Comparison of ENCODE assay signal across 8 cellular contexts in genomic region chr18:12947355-12948054, GRCh38. TPM values are rescaled to one million over a fixed set of nuclear protein-coding genes. Genes with fewer than 3 reads are reported as not detected.
DNase-seq lines count a peak whose midpoint lies in the region; ATAC-seq and TF ChIP-seq lines count a peak whose summit lies in the region.

A gene with protein sequence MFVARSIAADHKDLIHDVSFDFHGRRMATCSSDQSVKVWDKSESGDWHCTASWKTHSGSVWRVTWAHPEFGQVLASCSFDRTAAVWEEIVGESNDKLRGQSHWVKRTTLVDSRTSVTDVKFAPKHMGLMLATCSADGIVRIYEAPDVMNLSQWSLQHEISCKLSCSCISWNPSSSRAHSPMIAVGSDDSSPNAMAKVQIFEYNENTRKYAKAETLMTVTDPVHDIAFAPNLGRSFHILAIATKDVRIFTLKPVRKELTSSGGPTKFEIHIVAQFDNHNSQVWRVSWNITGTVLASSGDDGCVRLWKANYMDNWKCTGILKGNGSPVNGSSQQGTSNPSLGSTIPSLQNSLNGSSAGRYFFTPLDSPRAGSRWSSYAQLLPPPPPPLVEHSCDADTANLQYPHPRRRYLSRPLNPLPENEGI (plus strand): TSS chr18:12948011. CDS start chr18:12948122, 111 bp downstream.

- peaks cover 17 to 34% of the 10 kb centered on the region in 2 donors for H3K36me3 Mint-ChIP-seq in activated naive CD4-positive, alpha-beta T cell treated with anti-CD3 and anti-CD28 coated beads, Interleukin-2, amount 50 U/mL, for 72 hours

- DNase-seq in NCI-H1105 (lab: John Stamatoyannopoulos, UW) (peak; percentile 98), SKM-1 (lab: John Stamatoyannopoulos, UW; ENCODE audit: unreplicated experiment) (peak; percentile 90), glomerular endothelial cell (ENCODE audit: extremely low read depth, low read depth, low spot score) (peak; percentile 60), omental fat pad (ENCODE audit: low spot score) (peak; percentile 98)
- peak in 1 of 2 donors; percentile 97 for DNase-seq in activated naive CD4-positive, alpha-beta T cell treated with anti-CD3 and anti-CD28 coated beads, Interleukin-2, amount 50 U/mL, for 72 hours (ENCODE audit: low spot score in 2 of 2)

- TF ChIP-seq CTCF in omental fat pad (IDR thresholded peaks at IDR 0.05), result no peak

- ATAC-seq in HG02623 (IDR thresholded peaks at IDR 0.05; ENCODE audit: unreplicated experiment) (peak; percentile 72), omental fat pad (ENCODE audit: low FRiP score) (peak; percentile 96)
- ATAC-seq in activated naive CD4-positive, alpha-beta T cell treated with anti-CD3 and anti-CD28 coated beads, Interleukin-2, amount 50 U/mL, for 72 hours, result peak; percentile 83 to 87

- H3K27ac Mint-ChIP-seq in activated naive CD4-positive, alpha-beta T cell treated with anti-CD3 and anti-CD28 coated beads, Interleukin-2, amount 50 U/mL, for 72 hours, result peak within 1 kb of the TSS; percentile 96 to 99

- H3K4me3 ChIP-seq in GM08714 (ENCODE audit: low read length), result peak within 1 kb of the TSS; percentile 90

- no peaks in the 10 kb centered on the region for H3K9me3 Mint-ChIP-seq in activated naive CD4-positive, alpha-beta T cell treated with anti-CD3 and anti-CD28 coated beads, Interleukin-2, amount 50 U/mL, for 72 hours

- peak within 1 kb of the TSS; percentile 96 for H3K27ac ChIP-seq in temporal lobe (ENCODE audit: low read depth, low read length)

RNA-seq across cellular contexts. Expression of the gene that starts here (rescaled TPM):
- 100 to 1,000 TPM in 1 of 2 donors, 10 to 100 TPM in 1; 81.0 to 108 TPM for total RNA-seq in activated naive CD4-positive, alpha-beta T cell treated with anti-CD3 and anti-CD28 coated beads, Interleukin-2, amount 50 U/mL, for 72 hours
- total RNA-seq in glomerular endothelial cell (22.5 and 25.3 TPM in 2 replicates), omental fat pad (100 to 1,000 TPM in 1 of 4 donors, 10 to 100 TPM in 3; 28.4 to 102 (median 48.6) TPM), temporal lobe (35.9 TPM)
